19 cellular contexts compared by ENCODE assay signal in the genomic region with DNA sequence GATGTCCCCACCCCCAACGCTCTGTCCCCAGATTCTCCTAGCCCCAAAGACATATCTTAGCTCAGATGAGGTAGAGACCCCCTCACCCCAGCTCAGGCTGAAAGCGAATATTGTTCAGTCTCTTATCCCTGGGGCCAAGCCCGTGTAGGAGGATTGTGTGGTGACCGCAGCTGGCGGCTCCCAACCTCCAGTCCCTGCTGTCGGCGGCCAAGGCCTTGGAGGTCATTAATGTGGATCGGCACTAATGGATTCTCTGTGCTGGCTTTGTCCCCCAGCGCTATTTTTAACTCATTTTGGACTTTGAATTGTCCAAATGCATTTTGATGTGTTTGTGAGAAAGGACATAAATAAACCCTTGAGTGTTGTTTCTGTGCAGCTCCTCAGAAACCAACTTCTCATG.
A peak's percentile ranks its signal among the peaks of the same experiment; 100 is the strongest.
DNase-seq lines count a peak whose midpoint lies in the region; ATAC-seq, FAIRE-seq and TF ChIP-seq lines count a peak whose summit lies in the region.
"Had no signal": no experiment of that assay in that cellular context is flagged by ENCODE, and none has a peak within 500 bp of the region (broad histone marks: within the 10 kb centered on the region; RNA-seq: fewer than 3 reads in every experiment).

No MANE protein-coding gene starts in this region.

- H3K4me3 Mint-ChIP-seq in neural crest cell, result peak overlapping the region; percentile 31
- H3K4me3 Mint-ChIP-seq in naive thymus-derived CD4-positive, alpha-beta T cell, result no peak overlapping the region
- H3K4me3 Mint-ChIP-seq: CD4-positive, alpha-beta memory T cell had no signal

- peaks cover 18 to 48% of the 10 kb centered on the region in 2 experiments; a peak in 4 of 5 replicates for H3K27me3 ChIP-seq in K562 (ENCODE audit: control insufficient read depth in 2 of 2, insufficient read depth in 2 of 2, low read length in 2 of 2)
- no peaks in the 10 kb centered on the region for H3K27me3 ChIP-seq in naive thymus-derived CD4-positive, alpha-beta T cell (ENCODE audit: control insufficient read depth in 2 of 2, insufficient read depth in 2 of 2, low read length in 2 of 2)

- H3K4me1 Mint-ChIP-seq in neural crest cell, result peaks cover 52% of the 10 kb centered on the region
- no peaks in the 10 kb centered on the region for H3K4me1 Mint-ChIP-seq in naive thymus-derived CD4-positive, alpha-beta T cell

- WGBS in K562 (ENCODE audit: insufficient coverage, low coverage, missing lambda C conversion rate), result 2% methylated on average over 9 of the region's 9 CpGs

- no peaks in the 10 kb centered on the region for H3K9me3 ChIP-seq in K562 (replicated peaks; ENCODE audit: control insufficient read depth, insufficient read depth, low read depth, low read length)
- H3K9me3 ChIP-seq in naive thymus-derived CD4-positive, alpha-beta T cell (ENCODE audit: control insufficient read depth in 2 of 3, low read length in 3 of 3), result no peaks in the 10 kb centered on the region

- H3K9me3 Mint-ChIP-seq in neural crest cell, result no peaks in the 10 kb centered on the region
- H3K9me3 Mint-ChIP-seq in naive thymus-derived CD4-positive, alpha-beta T cell, result peaks cover 0 to 4% (median 0%) of the 10 kb centered on the region in 11 donors

- H3K4me2 ChIP-seq in K562 (ENCODE audit: insufficient read depth, low read length), result no peak overlapping the region

- no peaks in the 10 kb centered on the region for H3K36me3 ChIP-seq in K562 (ENCODE audit: control insufficient read depth, insufficient read depth, low read length)
- H3K36me3 ChIP-seq in naive thymus-derived CD4-positive, alpha-beta T cell (ENCODE audit: control insufficient read depth in 2 of 3, insufficient read depth in 3 of 3, low read length in 3 of 3), result no peaks in the 10 kb centered on the region

- TF ChIP-seq POLR2A in K562 (conservative IDR thresholded peaks at IDR 0.05), result no peak

- H3K27ac ChIP-seq in K562 (ENCODE audit: extremely low read depth, low read depth, low read length), result no peak overlapping the region
- no peak overlapping the region for H3K27ac ChIP-seq in naive thymus-derived CD4-positive, alpha-beta T cell (ENCODE audit: low read depth, low read length)

- H3K27me3 Mint-ChIP-seq in neural crest cell (ENCODE audit: low read depth), result peaks cover 3% of the 10 kb centered on the region
- H3K27me3 Mint-ChIP-seq in naive thymus-derived CD4-positive, alpha-beta T cell, result peaks cover 0 to 26% (median 11%) of the 10 kb centered on the region in 5 donors

- no peak overlapping the region for H3K4me3 ChIP-seq in K562
- H3K4me3 ChIP-seq in naive thymus-derived CD4-positive, alpha-beta T cell (ENCODE audit: low read length), result no peak overlapping the region

- H3K9ac ChIP-seq in K562 (ENCODE audit: insufficient read depth in 1 of 2, low read depth in 2 of 2, low read length in 2 of 2), result 0 out of 4 replicates have a peak overlapping the region, but pooled peaks of 1 of the 2 experiments have one; percentile 9

- peak overlapping the region; percentile 46 for H3K27ac Mint-ChIP-seq in neural crest cell (ENCODE audit: unreplicated experiment)
- H3K27ac Mint-ChIP-seq in naive thymus-derived CD4-positive, alpha-beta T cell, result no peak overlapping the region
- H3K27ac Mint-ChIP-seq: CD4-positive, alpha-beta memory T cell had no signal

- TF ChIP-seq RAD21 in K562 (CRISPR knock-in tag; conservative IDR thresholded peaks at IDR 0.05 in 1 of 2, IDR thresholded peaks at IDR 0.05 in 1 of 2), result no peak

- CTCF ChIA-PET in K562 (lab: Yijun Ruan, JAX; ENCODE audit: low intra/inter-chr PET ratio), result interaction anchor here (0.6 kb wide), 1 partner anchor 11 kb away, joined by 3 read pairs; no protein-coding TSS in a partner anchor
- CTCF ChIA-PET in naive thymus-derived CD4-positive, alpha-beta T cell (lab: Charles Lee), result no interaction called here

- no peak for TF ChIP-seq CTCF in K562 (IDR thresholded peaks at IDR 0.05 in 2 of 3, conservative IDR thresholded peaks at IDR 0.05 in 1 of 3; ENCODE audit: insufficient read depth in 2 of 3, low read depth in 1 of 3, low read length in 3 of 3)
- no peak for TF ChIP-seq CTCF in neural crest cell (conservative IDR thresholded peaks at IDR 0.05)

- H3K36me3 Mint-ChIP-seq in neural crest cell (ENCODE audit: low read depth), result no peaks in the 10 kb centered on the region
- H3K36me3 Mint-ChIP-seq in naive thymus-derived CD4-positive, alpha-beta T cell, result no peaks in the 10 kb centered on the region
- H3K36me3 Mint-ChIP-seq: CD4-positive, alpha-beta memory T cell had no signal

- no TSS peak for BruUV-seq in K562 (replicated peaks; lab: Mats Ljungman, UMichigan)

- H3K4me1 ChIP-seq in K562 (replicated peaks in 1 of 2; ENCODE audit: control insufficient read depth in 2 of 2, insufficient read depth in 2 of 2, low read length in 2 of 2), result peaks cover 5 to 10% of the 10 kb centered on the region in 2 experiments
- no peaks in the 10 kb centered on the region for H3K4me1 ChIP-seq in naive thymus-derived CD4-positive, alpha-beta T cell (ENCODE audit: control insufficient read depth in 2 of 2, insufficient read depth in 2 of 2, low read length in 2 of 2)

- no peak for TF ChIP-seq EP300 in K562 (IDR thresholded peaks at IDR 0.05; ENCODE audit: low read length)

- DNase-seq in K562 (ENCODE audit: extremely low read depth in 1 of 4, low spot score in 3 of 4) (peak in 1 of 4 experiments; percentile 20), left kidney (ENCODE audit: low read depth, low spot score) (peak; percentile 52), neural crest cell (ENCODE audit: low read depth, low spot score) (peak; percentile 29), urothelium cell line (ENCODE audit: low spot score) (no peak), NCI-H1105 (lab: John Stamatoyannopoulos, UW) (no peak)
- DNase-seq in naive thymus-derived CD4-positive, alpha-beta T cell, result no peak
- DNase-seq: CD4-positive, alpha-beta memory T cell; COR-L47; Kasumi-1; NCI-H1092 treated with DMSO at 0.1 percent for 48 hours; NCI-H1436 treated with DMSO at 0.1 percent for 48 hours; NCI-H187 treated with DMSO at 0.1 percent for 48 hours; NCI-H69; Right ventricle myocardium superior; RPMI8226 had no signal

- FAIRE-seq in K562 (lab: Jason Lieb, UNC) (no peak), urothelium cell line (lab: Jason Lieb, UNC) (peak; percentile 5)
- FAIRE-seq: A204.1, G401.6, HepG2 had no signal

- H3K79me2 ChIP-seq in K562 (ENCODE audit: control insufficient read depth, insufficient read depth, low read length), result no peaks in the 10 kb centered on the region

- ATAC-seq in K562 (no peak), HG03457 (IDR thresholded peaks at IDR 0.05; ENCODE audit: unreplicated experiment) (no peak)
- ATAC-seq in naive thymus-derived CD4-positive, alpha-beta T cell, result no peak
- ATAC-seq: HepG2 had no signal

- in situ Hi-C loops in K562 (cut with MboI), result no loop called here

- no peak overlapping the region for H2AFZ ChIP-seq in K562 (ENCODE audit: low read depth, low read length)

- no peaks in the 10 kb centered on the region for H3K9me1 ChIP-seq in K562 (ENCODE audit: control insufficient read depth, insufficient read depth, low read length)

- no peaks in the 10 kb centered on the region for H4K20me1 ChIP-seq in K562 (replicated peaks; ENCODE audit: control insufficient read depth, insufficient read depth, low read length)

- POLR2A ChIA-PET in K562 (lab: Yijun Ruan, JAX), result interaction anchor here (0.7 kb wide), 1 partner anchor 27 kb away, joined by 3 read pairs; no protein-coding TSS in a partner anchor
- POLR2A ChIA-PET in naive thymus-derived CD4-positive, alpha-beta T cell (lab: Charles Lee), result no interaction called here

- intact Hi-C loops in K562 (cut with micrococcal nuclease), result no loop called here
- intact Hi-C loops in naive thymus-derived CD4-positive, alpha-beta T cell (cut with micrococcal nuclease), result no loop called here

TF ChIP-seq in K562, 482 proteins besides CTCF, POLR2A, EP300 and RAD21 (continues in another document):
- TF ChIP-seq ILF3 (IDR thresholded peaks at IDR 0.05; ENCODE audit: borderline replicate concordance), result no peak
- TF ChIP-seq, protein P1, sequence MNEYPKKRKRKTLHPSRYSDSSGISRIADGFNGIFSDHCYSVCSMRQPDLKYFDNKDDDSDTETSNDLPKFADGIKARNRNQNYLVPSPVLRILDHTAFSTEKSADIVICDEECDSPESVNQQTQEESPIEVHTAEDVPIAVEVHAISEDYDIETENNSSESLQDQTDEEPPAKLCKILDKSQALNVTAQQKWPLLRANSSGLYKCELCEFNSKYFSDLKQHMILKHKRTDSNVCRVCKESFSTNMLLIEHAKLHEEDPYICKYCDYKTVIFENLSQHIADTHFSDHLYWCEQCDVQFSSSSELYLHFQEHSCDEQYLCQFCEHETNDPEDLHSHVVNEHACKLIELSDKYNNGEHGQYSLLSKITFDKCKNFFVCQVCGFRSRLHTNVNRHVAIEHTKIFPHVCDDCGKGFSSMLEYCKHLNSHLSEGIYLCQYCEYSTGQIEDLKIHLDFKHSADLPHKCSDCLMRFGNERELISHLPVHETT (CRISPR knock-in tag; conservative IDR thresholded peaks at IDR 0.05 in 1 of 2, IDR thresholded peaks at IDR 0.05 in 1 of 2), result no peak
- TF ChIP-seq, protein P2, sequence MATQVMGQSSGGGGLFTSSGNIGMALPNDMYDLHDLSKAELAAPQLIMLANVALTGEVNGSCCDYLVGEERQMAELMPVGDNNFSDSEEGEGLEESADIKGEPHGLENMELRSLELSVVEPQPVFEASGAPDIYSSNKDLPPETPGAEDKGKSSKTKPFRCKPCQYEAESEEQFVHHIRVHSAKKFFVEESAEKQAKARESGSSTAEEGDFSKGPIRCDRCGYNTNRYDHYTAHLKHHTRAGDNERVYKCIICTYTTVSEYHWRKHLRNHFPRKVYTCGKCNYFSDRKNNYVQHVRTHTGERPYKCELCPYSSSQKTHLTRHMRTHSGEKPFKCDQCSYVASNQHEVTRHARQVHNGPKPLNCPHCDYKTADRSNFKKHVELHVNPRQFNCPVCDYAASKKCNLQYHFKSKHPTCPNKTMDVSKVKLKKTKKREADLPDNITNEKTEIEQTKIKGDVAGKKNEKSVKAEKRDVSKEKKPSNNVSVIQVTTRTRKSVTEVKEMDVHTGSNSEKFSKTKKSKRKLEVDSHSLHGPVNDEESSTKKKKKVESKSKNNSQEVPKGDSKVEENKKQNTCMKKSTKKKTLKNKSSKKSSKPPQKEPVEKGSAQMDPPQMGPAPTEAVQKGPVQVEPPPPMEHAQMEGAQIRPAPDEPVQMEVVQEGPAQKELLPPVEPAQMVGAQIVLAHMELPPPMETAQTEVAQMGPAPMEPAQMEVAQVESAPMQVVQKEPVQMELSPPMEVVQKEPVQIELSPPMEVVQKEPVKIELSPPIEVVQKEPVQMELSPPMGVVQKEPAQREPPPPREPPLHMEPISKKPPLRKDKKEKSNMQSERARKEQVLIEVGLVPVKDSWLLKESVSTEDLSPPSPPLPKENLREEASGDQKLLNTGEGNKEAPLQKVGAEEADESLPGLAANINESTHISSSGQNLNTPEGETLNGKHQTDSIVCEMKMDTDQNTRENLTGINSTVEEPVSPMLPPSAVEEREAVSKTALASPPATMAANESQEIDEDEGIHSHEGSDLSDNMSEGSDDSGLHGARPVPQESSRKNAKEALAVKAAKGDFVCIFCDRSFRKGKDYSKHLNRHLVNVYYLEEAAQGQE (CRISPR knock-in tag; IDR thresholded peaks at IDR 0.05; ENCODE audit: low read depth), result no peak

Comparison
In these comparisons a context has a peak if more than half of its experiments do, and no peak if none do; other contexts are left out.
1. DNase-seq: peak in left kidney (single experiment) and neural crest cell (single experiment); none in urothelium cell line (single experiment), naive thymus-derived CD4-positive, alpha-beta T cell (0 of 9) and NCI-H1105 (single experiment).